In genomic region chr10:113957013-113957412, GRCh38 we compare ENCODE assay signal across 10 cellular contexts.
A peak's percentile ranks its signal among the peaks of the same experiment; 100 is the strongest.
DNase-seq lines count a peak whose midpoint lies in the region; ATAC-seq and TF ChIP-seq lines count a peak whose summit lies in the region.
"Had no signal": no experiment of that assay in that cellular context is flagged by ENCODE, and none has a peak within 500 bp of the region (broad histone marks: within the 10 kb centered on the region; RNA-seq: fewer than 3 reads in every experiment).

No MANE protein-coding gene starts in this region.

- H3K27ac ChIP-seq in SK-N-MC (peak overlapping the region; percentile 86), suprapubic skin (no peak overlapping the region)

- TF ChIP-seq CTCF in BJ (IDR thresholded peaks at IDR 0.05; ENCODE audit: insufficient read depth, low read depth, low read length) = no peak
- no peak for TF ChIP-seq CTCF in suprapubic skin (IDR thresholded peaks at IDR 0.05)

- no peak for TF ChIP-seq POLR2A in suprapubic skin (IDR thresholded peaks at IDR 0.05)

- DNase-seq in BJ (ENCODE audit: low read depth) = peak; percentile 34
- peak; percentile 47 for DNase-seq in SK-N-MC (ENCODE audit: low read depth, low spot score)
- DNase-seq in fibroblast of peridontal ligament (ENCODE audit: extremely low read depth) = peak; percentile 93
- peak; percentile 23 for DNase-seq in pons (ENCODE audit: low spot score)
- no peak for DNase-seq in G401 (ENCODE audit: low spot score)
- DNase-seq in OCI-M2 (lab: John Stamatoyannopoulos, UW; ENCODE audit: unreplicated experiment) = no peak
- DNase-seq in suprapubic skin (ENCODE audit: low spot score in 2 of 2) = no peak
- DNase-seq: activated CD4-positive, alpha-beta T cell treated with anti-CD3 and anti-CD28 coated beads, Interleukin-2, amount 10 ng/mL, durations not matched to agents 24 days and 14 days; amygdala had no signal

- H3K4me3 ChIP-seq in BJ (ENCODE audit: low read depth, low read length) (no peak overlapping the region), SK-N-MC (no peak overlapping the region), suprapubic skin (no peak overlapping the region)

- H3K27me3 ChIP-seq in BJ (ENCODE audit: control insufficient read depth, insufficient read depth, low read length) (no peaks in the 10 kb centered on the region), suprapubic skin (no peaks in the 10 kb centered on the region)

- ATAC-seq in SK-N-SH treated with all-trans-retinoic acid at 6 μM for 48 hours = no peak

- H3K36me3 ChIP-seq in BJ (ENCODE audit: control insufficient read depth, insufficient read depth, low read length) (no peaks in the 10 kb centered on the region), SK-N-MC (ENCODE audit: insufficient read depth, low read length) (no peaks in the 10 kb centered on the region), suprapubic skin (no peaks in the 10 kb centered on the region)

- no peak for TF ChIP-seq EP300 in suprapubic skin (IDR thresholded peaks at IDR 0.05)

- 57% methylated on average over 5 of the region's 5 CpGs for WGBS in suprapubic skin

- H3K9ac ChIP-seq in SK-N-MC (ENCODE audit: insufficient read length) = no peak overlapping the region

- peaks cover 24% of the 10 kb centered on the region for H3K4me1 ChIP-seq in suprapubic skin

- H3K9me3 ChIP-seq in SK-N-MC (ENCODE audit: low read depth, low read length) (no peaks in the 10 kb centered on the region), suprapubic skin (no peaks in the 10 kb centered on the region)

- in situ Hi-C loops in G401 (cut with HindIII; ENCODE audit: low sequenced_read_pairs) = no loop called here

- POLR2A ChIA-PET in BJ (lab: Charles Lee) = no interaction called here

- CTCF ChIA-PET in BJ (lab: Yijun Ruan, JAX) = no interaction called here

TF ChIP-seq in SK-N-SH treated with all-trans-retinoic acid at 6 μM for 48 hours, 23 proteins besides CTCF, POLR2A, EP300 and RAD21:
- TF ChIP-seq CSRNP3 (CRISPR knock-in tag; IDR thresholded peaks at IDR 0.05) = no peak
- TF ChIP-seq OSR1 (CRISPR knock-in tag; IDR thresholded peaks at IDR 0.05) = no peak
- no peak for TF ChIP-seq TSHZ2 (CRISPR knock-in tag; IDR thresholded peaks at IDR 0.05)
- TF ChIP-seq ZNF8 (CRISPR knock-in tag; IDR thresholded peaks at IDR 0.05) = no peak
- TF ChIP-seq, protein P1, sequence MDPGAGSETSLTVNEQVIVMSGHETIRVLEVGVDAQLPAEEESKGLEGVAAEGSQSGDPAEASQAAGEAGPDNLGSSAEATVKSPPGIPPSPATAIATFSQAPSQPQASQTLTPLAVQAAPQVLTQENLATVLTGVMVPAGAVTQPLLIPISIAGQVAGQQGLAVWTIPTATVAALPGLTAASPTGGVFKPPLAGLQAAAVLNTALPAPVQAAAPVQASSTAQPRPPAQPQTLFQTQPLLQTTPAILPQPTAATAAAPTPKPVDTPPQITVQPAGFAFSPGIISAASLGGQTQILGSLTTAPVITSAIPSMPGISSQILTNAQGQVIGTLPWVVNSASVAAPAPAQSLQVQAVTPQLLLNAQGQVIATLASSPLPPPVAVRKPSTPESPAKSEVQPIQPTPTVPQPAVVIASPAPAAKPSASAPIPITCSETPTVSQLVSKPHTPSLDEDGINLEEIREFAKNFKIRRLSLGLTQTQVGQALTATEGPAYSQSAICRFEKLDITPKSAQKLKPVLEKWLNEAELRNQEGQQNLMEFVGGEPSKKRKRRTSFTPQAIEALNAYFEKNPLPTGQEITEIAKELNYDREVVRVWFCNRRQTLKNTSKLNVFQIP (CRISPR knock-in tag; IDR thresholded peaks at IDR 0.05; ENCODE audit: borderline replicate concordance, low read depth) = no peak
- TF ChIP-seq ZC3H10 (CRISPR knock-in tag; IDR thresholded peaks at IDR 0.05) = no peak
- TF ChIP-seq BACH2 (CRISPR knock-in tag; IDR thresholded peaks at IDR 0.05; ENCODE audit: borderline replicate concordance) = no peak
- no peak for TF ChIP-seq PATZ1 (CRISPR knock-in tag; IDR thresholded peaks at IDR 0.05; ENCODE audit: borderline replicate concordance)
- no peak for TF ChIP-seq ZFP3 (CRISPR knock-in tag; IDR thresholded peaks at IDR 0.05)
- no peak for TF ChIP-seq ESRRG (CRISPR knock-in tag; IDR thresholded peaks at IDR 0.05)
- TF ChIP-seq ISL1 (CRISPR knock-in tag; IDR thresholded peaks at IDR 0.05) = no peak
- TF ChIP-seq, protein P2, sequence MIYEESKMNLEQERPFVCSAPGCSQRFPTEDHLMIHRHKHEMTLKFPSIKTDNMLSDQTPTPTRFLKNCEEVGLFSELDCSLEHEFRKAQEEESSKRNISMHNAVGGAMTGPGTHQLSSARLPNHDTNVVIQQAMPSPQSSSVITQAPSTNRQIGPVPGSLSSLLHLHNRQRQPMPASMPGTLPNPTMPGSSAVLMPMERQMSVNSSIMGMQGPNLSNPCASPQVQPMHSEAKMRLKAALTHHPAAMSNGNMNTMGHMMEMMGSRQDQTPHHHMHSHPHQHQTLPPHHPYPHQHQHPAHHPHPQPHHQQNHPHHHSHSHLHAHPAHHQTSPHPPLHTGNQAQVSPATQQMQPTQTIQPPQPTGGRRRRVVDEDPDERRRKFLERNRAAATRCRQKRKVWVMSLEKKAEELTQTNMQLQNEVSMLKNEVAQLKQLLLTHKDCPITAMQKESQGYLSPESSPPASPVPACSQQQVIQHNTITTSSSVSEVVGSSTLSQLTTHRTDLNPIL (CRISPR knock-in tag; IDR thresholded peaks at IDR 0.05; ENCODE audit: low read depth) = no peak
- no peak for TF ChIP-seq ZNF70 (CRISPR knock-in tag; IDR thresholded peaks at IDR 0.05)
- no peak for TF ChIP-seq TCF4 (CRISPR knock-in tag; IDR thresholded peaks at IDR 0.05; ENCODE audit: borderline replicate concordance)
- TF ChIP-seq ZFP30 (CRISPR knock-in tag; IDR thresholded peaks at IDR 0.05) = no peak
- no peak for TF ChIP-seq RARB (CRISPR knock-in tag; IDR thresholded peaks at IDR 0.05)
- TF ChIP-seq CSDC2 (CRISPR knock-in tag; IDR thresholded peaks at IDR 0.05) = no peak

Comparison
In these comparisons a context has a peak if more than half of its experiments do, and no peak if none do; other contexts are left out.
1. DNase-seq: peak in BJ (single experiment), SK-N-MC (single experiment), fibroblast of peridontal ligament (single experiment) and pons (single experiment); none in G401 (single experiment), OCI-M2 (single experiment) and suprapubic skin (0 of 2).